In the genomic region with DNA sequence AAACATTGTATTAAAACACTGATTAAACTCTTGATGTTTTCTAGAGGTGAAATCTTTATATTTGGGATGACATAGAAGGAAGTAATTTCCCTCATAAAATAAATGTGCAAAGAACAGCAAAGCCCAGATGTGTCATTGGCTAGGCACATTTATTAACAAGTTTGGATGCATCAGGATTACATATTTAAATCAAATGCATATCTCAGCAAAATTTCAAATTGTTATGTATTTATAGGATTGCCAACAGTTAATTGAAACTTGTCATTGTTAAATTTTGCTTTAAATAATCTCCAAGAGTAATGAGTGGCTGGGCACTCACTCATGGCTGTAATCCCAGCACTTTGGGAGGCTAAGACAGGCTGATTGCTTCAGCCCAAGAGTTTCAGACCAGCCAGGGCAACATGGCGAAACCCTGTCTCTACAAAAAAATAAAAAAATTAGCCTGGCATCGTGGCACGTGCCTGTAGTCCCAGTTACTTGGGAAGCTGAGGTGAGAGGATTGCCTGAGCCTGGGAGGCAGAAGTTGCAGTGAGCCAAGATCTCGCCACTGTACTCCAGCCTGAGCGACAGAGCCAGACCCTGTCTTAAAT, we compare ENCODE assay signal across 15 cellular contexts. TPM values are rescaled to one million over a fixed set of nuclear protein-coding genes. Genes with fewer than 3 reads are reported as not detected.
DNase-seq lines count a peak whose midpoint lies in the region; ATAC-seq and TF ChIP-seq lines count a peak whose summit lies in the region.
"Had no signal": no experiment of that assay in that cellular context is flagged by ENCODE, and none has a peak within 500 bp of the region (broad histone marks: within the 10 kb centered on the region; RNA-seq: fewer than 3 reads in every experiment).

No MANE protein-coding gene starts in this region.

- peaks cover 48 to 51% of the 10 kb centered on the region in 2 donors for H3K4me1 Mint-ChIP-seq in natural killer cell
- peaks cover 41 to 50% of the 10 kb centered on the region in 2 donors for H3K4me1 Mint-ChIP-seq in natural killer cell treated with Interleukin-12 subunit alpha and Interleukin-12 subunit beta and Interleukin-15 and Interleukin-18, amount 100 ng/mL, for 72 hours (ENCODE audit: low read depth in 2 of 2)

- H4K20me1 ChIP-seq in Loucy (ENCODE audit: insufficient read depth, low read length, poor library complexity, severe bottlenecking) (peaks cover 81% of the 10 kb centered on the region), smooth muscle cell (ENCODE audit: low read depth) (peaks cover 100% of the 10 kb centered on the region)

- ATAC-seq in natural killer cell (no peak), GM18511 (IDR thresholded peaks at IDR 0.05; ENCODE audit: unreplicated experiment) (no peak)
- ATAC-seq in natural killer cell treated with Interleukin-12 subunit alpha and Interleukin-12 subunit beta and Interleukin-15 and Interleukin-18, amount 100 ng/mL, for 72 hours, result no peak
- ATAC-seq: Panc1 had no signal

- no peak overlapping the region for H3K4me3 ChIP-seq in Loucy (ENCODE audit: low read length, poor library complexity, severe bottlenecking)
- no peak overlapping the region for H3K4me3 ChIP-seq in smooth muscle cell

- no peaks in the 10 kb centered on the region for H3K9me3 Mint-ChIP-seq in natural killer cell
- H3K9me3 Mint-ChIP-seq in natural killer cell treated with Interleukin-12 subunit alpha and Interleukin-12 subunit beta and Interleukin-15 and Interleukin-18, amount 100 ng/mL, for 72 hours, result no peaks in the 10 kb centered on the region
- H3K9me3 Mint-ChIP-seq: H9 had no signal

- intact Hi-C loops in natural killer cell (cut with micrococcal nuclease), result no loop called here

- no peaks in the 10 kb centered on the region for H3K36me3 Mint-ChIP-seq in natural killer cell
- no peaks in the 10 kb centered on the region for H3K36me3 Mint-ChIP-seq in natural killer cell treated with Interleukin-12 subunit alpha and Interleukin-12 subunit beta and Interleukin-15 and Interleukin-18, amount 100 ng/mL, for 72 hours

- no peak overlapping the region for H3K9ac ChIP-seq in Loucy (ENCODE audit: low read depth, low read length, poor library complexity, severe bottlenecking)
- no peak overlapping the region for H3K9ac ChIP-seq in smooth muscle cell (ENCODE audit: low read depth)

- H2AFZ ChIP-seq in Loucy (ENCODE audit: low read length) (no peak overlapping the region), smooth muscle cell (ENCODE audit: low read depth) (no peak overlapping the region)

- H3K9me2 ChIP-seq in Loucy (replicated peaks; ENCODE audit: low read depth, low read length), result no peaks in the 10 kb centered on the region

- H3K36me3 ChIP-seq in Loucy (ENCODE audit: insufficient read depth, low read length), result peaks cover 15% of the 10 kb centered on the region
- no peaks in the 10 kb centered on the region for H3K36me3 ChIP-seq in smooth muscle cell (ENCODE audit: low read depth)

- H3K27ac Mint-ChIP-seq in natural killer cell, result peak overlapping the region; percentile 60 to 79
- H3K27ac Mint-ChIP-seq in natural killer cell treated with Interleukin-12 subunit alpha and Interleukin-12 subunit beta and Interleukin-15 and Interleukin-18, amount 100 ng/mL, for 72 hours, result no peak overlapping the region
- H3K27ac Mint-ChIP-seq: H9 had no signal

- peak overlapping the region; percentile 36 for H3K27ac ChIP-seq in smooth muscle cell (ENCODE audit: low read depth)

- H3K27me3 ChIP-seq in Loucy (ENCODE audit: insufficient read depth, low read length, poor library complexity, severe bottlenecking) (no peaks in the 10 kb centered on the region), smooth muscle cell (ENCODE audit: low read depth) (no peaks in the 10 kb centered on the region)

- H3K9me3 ChIP-seq in Loucy (ENCODE audit: insufficient read depth, low read depth, low read length) (no peaks in the 10 kb centered on the region), smooth muscle cell (replicated peaks; ENCODE audit: low read depth) (no peaks in the 10 kb centered on the region)

- H3F3A ChIP-seq in Loucy (ENCODE audit: low read depth) (no peaks in the 10 kb centered on the region), smooth muscle cell (ENCODE audit: low read depth) (peaks cover 7% of the 10 kb centered on the region)

- H3K4me2 ChIP-seq in Loucy (ENCODE audit: low read depth, low read length, poor library complexity, severe bottlenecking) (peak overlapping the region; percentile 38), smooth muscle cell (no peak overlapping the region)

- no peak for TF ChIP-seq CTCF in natural killer cell (IDR thresholded peaks at IDR 0.05)
- TF ChIP-seq CTCF in Loucy (conservative IDR thresholded peaks at IDR 0.05; ENCODE audit: low read length), result no peak
- TF ChIP-seq CTCF in smooth muscle cell (IDR thresholded peaks at IDR 0.05; ENCODE audit: borderline replicate concordance, insufficient read depth, poor library complexity, severe bottlenecking), result no peak

- DNase-seq in natural killer cell (no peak), fibroblast of gingiva (ENCODE audit: low read depth) (peak; percentile 32), smooth muscle cell (lab: John Stamatoyannopoulos, UW; ENCODE audit: unreplicated experiment) (no peak), H4 (ENCODE audit: low spot score) (no peak), NCI-H510A (lab: John Stamatoyannopoulos, UW) (no peak)
- DNase-seq in natural killer cell treated with Interleukin-12 subunit alpha and Interleukin-12 subunit beta and Interleukin-15 and Interleukin-18, amount 100 ng/mL, for 72 hours (ENCODE audit: low spot score), result no peak
- DNase-seq: DMS153, EL, H9, NCI-H1092, NCI-H748 treated with DMSO at 0.1 percent for 48 hours, SHP77 treated with DMSO at 0.1 percent for 48 hours had no signal

- H3K79me2 ChIP-seq in Loucy (ENCODE audit: insufficient read depth, low read length), result peaks cover 91% of the 10 kb centered on the region
- H3K79me2 ChIP-seq in smooth muscle cell (ENCODE audit: low read depth), result peaks cover 99% of the 10 kb centered on the region

- H3K4me1 ChIP-seq in Loucy (ENCODE audit: insufficient read depth, low read length, poor library complexity, severe bottlenecking) (peaks cover 24% of the 10 kb centered on the region), smooth muscle cell (ENCODE audit: low read depth) (no peaks in the 10 kb centered on the region)

- no peaks in the 10 kb centered on the region for H3K27me3 Mint-ChIP-seq in natural killer cell (ENCODE audit: low read depth in 2 of 2)
- no peaks in the 10 kb centered on the region for H3K27me3 Mint-ChIP-seq in natural killer cell treated with Interleukin-12 subunit alpha and Interleukin-12 subunit beta and Interleukin-15 and Interleukin-18, amount 100 ng/mL, for 72 hours

- 95% methylated on average over 5 of the region's 5 CpGs for WGBS in smooth muscle cell (ENCODE audit: low lambda C conversion rate)

- H3K4me3 Mint-ChIP-seq in natural killer cell, result peak overlapping the region; percentile 6
- H3K4me3 Mint-ChIP-seq in natural killer cell treated with Interleukin-12 subunit alpha and Interleukin-12 subunit beta and Interleukin-15 and Interleukin-18, amount 100 ng/mL, for 72 hours, result no peak overlapping the region
- H3K4me3 Mint-ChIP-seq: H9 had no signal

RNA-seq across cellular contexts. Expression of a gene that starts 28.2 kb away (rescaled TPM):
- total RNA-seq in natural killer cell (100 to 1,000 TPM; 193 to 212 (median 212) TPM), smooth muscle cell (54.3 and 70.5 TPM in 2 replicates)
- 100 to 1,000 TPM; 155 to 175 TPM for total RNA-seq in natural killer cell treated with Interleukin-12 subunit alpha and Interleukin-12 subunit beta and Interleukin-15 and Interleukin-18, amount 100 ng/mL, for 72 hours
- polyA plus RNA-seq in smooth muscle cell, result 78.1 and 96.3 TPM in 2 replicates
- 25.6 and 32.2 TPM in 2 replicates for total RNA-seq in H4 (2014; rRNA removed; shearing (Covaris generic))

Comparison
In these comparisons a context has a peak if more than half of its experiments do, and no peak if none do; other contexts are left out.
1. H3K27ac Mint-ChIP-seq: peak in natural killer cell (2 of 2); none in natural killer cell treated with Interleukin-12 subunit alpha and Interleukin-12 subunit beta and Interleukin-15 and Interleukin-18, amount 100 ng/mL, for 72 hours (0 of 2).